In the genomic region with DNA sequence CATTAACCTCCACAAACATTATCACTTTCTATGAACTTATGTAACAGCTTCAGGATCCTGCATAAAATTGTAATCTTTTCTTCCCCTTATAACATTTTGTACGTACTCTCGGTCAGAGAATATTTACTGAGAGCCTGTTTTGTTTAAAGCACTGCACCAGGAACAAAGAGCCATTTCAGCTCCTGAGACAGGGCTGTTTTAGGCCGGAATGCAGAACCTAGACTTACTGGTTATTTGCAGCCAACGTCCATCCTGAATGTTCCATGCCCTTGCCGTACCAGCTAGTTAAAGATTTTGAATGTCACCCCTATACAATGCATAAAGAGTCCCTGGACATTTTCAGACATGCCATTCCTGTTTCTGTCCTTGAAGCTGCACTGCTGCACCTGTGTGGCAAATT, we compare ENCODE assay signal across 13 cellular contexts.
"Had no signal": no experiment of that assay in that cellular context is flagged by ENCODE, and none has a peak within 500 bp of the region (broad histone marks: within the 10 kb centered on the region; RNA-seq: fewer than 3 reads in every experiment).

No MANE protein-coding gene starts in this region.

- H3K36me3 ChIP-seq: brain microvascular endothelial cell, gastroesophageal sphincter, stomach had no signal

- H3K27ac ChIP-seq: brain microvascular endothelial cell, stomach had no signal

- ATAC-seq: gastroesophageal sphincter, left lobe of liver had no signal

- H3K9me3 ChIP-seq: gastroesophageal sphincter, stomach had no signal

- DNase-seq: activated B cell treated with CpG ODN at 0.5 μM for 24 hours; activated CD4-positive, alpha-beta T cell treated with anti-CD3 and anti-CD28 coated beads, Interleukin-2, amount 10 ng/mL, durations not matched to agents 7 days and 5 days; activated CD8-positive, alpha-beta memory T cell treated with anti-CD3 and anti-CD28 coated beads for 24 hours; activated naive CD4-positive, alpha-beta T cell; activated naive CD8-positive, alpha-beta T cell treated with anti-CD3 and anti-CD28 coated beads, Interleukin-2, amount 10 ng/mL, durations not matched to agents 7 days and 5 days; brain microvascular endothelial cell; dermis blood vessel endothelial cell; stimulated activated CD4-positive, alpha-beta T cell treated with anti-CD3 and anti-CD28 coated beads, Interleukin-12 subunit alpha, Interleukin-12 subunit beta, amount 100 ng/mL, for 4 hours; stimulated activated CD4-positive, alpha-beta T cell treated with anti-CD3 and anti-CD28 coated beads, Interleukin-2, amount 100 ng/mL, for 24 hours; stomach; SW 1271 had no signal

- H3K27me3 ChIP-seq: brain microvascular endothelial cell, gastroesophageal sphincter, stomach had no signal

- H3K4me3 ChIP-seq: gastroesophageal sphincter, stomach had no signal
